1 cellular context compared by ENCODE assay signal in the genomic region with DNA sequence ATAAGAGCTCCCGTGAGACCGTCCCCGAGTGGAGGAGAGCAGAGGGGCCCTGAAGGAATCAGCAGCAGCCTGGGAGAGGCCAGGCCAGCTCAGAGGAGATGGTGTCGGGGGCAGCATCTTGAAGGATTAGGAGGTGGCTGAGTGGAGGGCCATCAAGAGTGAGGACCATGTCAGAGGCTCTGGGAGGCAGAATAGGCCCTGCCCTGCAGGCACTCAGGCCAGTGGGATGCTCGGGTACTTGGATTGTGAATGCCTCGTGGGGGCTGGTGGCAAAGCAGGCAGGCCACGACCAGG.
TF ChIP-seq lines count a peak whose summit lies in the region.

No MANE protein-coding gene starts in this region.

TF ChIP-seq in GM23338, 12 proteins besides CTCF, POLR2A, EP300 and RAD21 (continued from another document):
- TF ChIP-seq, protein P1, sequence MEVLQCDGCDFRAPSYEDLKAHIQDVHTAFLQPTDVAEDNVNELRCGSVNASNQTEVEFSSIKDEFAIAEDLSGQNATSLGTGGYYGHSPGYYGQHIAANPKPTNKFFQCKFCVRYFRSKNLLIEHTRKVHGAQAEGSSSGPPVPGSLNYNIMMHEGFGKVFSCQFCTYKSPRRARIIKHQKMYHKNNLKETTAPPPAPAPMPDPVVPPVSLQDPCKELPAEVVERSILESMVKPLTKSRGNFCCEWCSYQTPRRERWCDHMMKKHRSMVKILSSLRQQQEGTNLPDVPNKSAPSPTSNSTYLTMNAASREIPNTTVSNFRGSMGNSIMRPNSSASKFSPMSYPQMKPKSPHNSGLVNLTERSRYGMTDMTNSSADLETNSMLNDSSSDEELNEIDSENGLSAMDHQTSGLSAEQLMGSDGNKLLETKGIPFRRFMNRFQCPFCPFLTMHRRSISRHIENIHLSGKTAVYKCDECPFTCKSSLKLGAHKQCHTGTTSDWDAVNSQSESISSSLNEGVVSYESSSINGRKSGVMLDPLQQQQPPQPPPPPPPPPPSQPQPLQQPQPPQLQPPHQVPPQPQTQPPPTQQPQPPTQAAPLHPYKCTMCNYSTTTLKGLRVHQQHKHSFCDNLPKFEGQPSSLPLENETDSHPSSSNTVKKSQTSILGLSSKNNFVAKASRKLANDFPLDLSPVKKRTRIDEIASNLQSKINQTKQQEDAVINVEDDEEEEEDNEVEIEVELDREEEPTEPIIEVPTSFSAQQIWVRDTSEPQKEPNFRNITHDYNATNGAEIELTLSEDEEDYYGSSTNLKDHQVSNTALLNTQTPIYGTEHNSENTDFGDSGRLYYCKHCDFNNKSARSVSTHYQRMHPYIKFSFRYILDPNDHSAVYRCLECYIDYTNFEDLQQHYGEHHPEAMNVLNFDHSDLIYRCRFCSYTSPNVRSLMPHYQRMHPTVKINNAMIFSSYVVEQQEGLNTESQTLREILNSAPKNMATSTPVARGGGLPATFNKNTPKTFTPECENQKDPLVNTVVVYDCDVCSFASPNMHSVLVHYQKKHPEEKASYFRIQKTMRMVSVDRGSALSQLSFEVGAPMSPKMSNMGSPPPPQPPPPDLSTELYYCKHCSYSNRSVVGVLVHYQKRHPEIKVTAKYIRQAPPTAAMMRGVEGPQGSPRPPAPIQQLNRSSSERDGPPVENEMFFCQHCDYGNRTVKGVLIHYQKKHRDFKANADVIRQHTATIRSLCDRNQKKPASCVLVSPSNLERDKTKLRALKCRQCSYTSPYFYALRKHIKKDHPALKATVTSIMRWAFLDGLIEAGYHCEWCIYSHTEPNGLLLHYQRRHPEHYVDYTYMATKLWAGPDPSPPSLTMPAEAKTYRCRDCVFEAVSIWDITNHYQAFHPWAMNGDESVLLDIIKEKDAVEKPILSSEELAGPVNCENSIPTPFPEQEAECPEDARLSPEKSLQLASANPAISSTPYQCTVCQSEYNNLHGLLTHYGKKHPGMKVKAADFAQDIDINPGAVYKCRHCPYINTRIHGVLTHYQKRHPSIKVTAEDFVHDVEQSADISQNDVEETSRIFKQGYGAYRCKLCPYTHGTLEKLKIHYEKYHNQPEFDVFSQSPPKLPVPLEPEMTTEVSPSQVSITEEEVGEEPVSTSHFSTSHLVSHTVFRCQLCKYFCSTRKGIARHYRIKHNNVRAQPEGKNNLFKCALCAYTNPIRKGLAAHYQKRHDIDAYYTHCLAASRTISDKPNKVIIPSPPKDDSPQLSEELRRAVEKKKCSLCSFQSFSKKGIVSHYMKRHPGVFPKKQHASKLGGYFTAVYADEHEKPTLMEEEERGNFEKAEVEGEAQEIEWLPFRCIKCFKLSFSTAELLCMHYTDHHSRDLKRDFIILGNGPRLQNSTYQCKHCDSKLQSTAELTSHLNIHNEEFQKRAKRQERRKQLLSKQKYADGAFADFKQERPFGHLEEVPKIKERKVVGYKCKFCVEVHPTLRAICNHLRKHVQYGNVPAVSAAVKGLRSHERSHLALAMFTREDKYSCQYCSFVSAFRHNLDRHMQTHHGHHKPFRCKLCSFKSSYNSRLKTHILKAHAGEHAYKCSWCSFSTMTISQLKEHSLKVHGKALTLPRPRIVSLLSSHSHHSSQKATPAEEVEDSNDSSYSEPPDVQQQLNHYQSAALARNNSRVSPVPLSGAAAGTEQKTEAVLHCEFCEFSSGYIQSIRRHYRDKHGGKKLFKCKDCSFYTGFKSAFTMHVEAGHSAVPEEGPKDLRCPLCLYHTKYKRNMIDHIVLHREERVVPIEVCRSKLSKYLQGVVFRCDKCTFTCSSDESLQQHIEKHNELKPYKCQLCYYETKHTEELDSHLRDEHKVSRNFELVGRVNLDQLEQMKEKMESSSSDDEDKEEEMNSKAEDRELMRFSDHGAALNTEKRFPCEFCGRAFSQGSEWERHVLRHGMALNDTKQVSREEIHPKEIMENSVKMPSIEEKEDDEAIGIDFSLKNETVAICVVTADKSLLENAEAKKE (CRISPR knock-in tag; IDR thresholded peaks at IDR 0.05) = no peak
- TF ChIP-seq, protein P2, sequence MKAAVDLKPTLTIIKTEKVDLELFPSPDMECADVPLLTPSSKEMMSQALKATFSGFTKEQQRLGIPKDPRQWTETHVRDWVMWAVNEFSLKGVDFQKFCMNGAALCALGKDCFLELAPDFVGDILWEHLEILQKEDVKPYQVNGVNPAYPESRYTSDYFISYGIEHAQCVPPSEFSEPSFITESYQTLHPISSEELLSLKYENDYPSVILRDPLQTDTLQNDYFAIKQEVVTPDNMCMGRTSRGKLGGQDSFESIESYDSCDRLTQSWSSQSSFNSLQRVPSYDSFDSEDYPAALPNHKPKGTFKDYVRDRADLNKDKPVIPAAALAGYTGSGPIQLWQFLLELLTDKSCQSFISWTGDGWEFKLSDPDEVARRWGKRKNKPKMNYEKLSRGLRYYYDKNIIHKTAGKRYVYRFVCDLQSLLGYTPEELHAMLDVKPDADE (IDR thresholded peaks at IDR 0.05) = no peak
- TF ChIP-seq ZNF331 (CRISPR knock-in tag; IDR thresholded peaks at IDR 0.05; ENCODE audit: low read depth) (no peak), POLR2AphosphoS5 (IDR thresholded peaks at IDR 0.05; ENCODE audit: low read depth) (no peak), NANOG (IDR thresholded peaks at IDR 0.05; ENCODE audit: borderline replicate concordance) (no peak), EZH2phosphoT487 (IDR thresholded peaks at IDR 0.05; ENCODE audit: unreplicated experiment) (no peak), JUNB (IDR thresholded peaks at IDR 0.05; ENCODE audit: unreplicated experiment) (no peak), CREB1 (CRISPR knock-in tag; IDR thresholded peaks at IDR 0.05; ENCODE audit: low read depth) (no peak), EZH2 (IDR thresholded peaks at IDR 0.05; ENCODE audit: low read depth, unreplicated experiment) (no peak)
- TF ChIP-seq, protein P3, sequence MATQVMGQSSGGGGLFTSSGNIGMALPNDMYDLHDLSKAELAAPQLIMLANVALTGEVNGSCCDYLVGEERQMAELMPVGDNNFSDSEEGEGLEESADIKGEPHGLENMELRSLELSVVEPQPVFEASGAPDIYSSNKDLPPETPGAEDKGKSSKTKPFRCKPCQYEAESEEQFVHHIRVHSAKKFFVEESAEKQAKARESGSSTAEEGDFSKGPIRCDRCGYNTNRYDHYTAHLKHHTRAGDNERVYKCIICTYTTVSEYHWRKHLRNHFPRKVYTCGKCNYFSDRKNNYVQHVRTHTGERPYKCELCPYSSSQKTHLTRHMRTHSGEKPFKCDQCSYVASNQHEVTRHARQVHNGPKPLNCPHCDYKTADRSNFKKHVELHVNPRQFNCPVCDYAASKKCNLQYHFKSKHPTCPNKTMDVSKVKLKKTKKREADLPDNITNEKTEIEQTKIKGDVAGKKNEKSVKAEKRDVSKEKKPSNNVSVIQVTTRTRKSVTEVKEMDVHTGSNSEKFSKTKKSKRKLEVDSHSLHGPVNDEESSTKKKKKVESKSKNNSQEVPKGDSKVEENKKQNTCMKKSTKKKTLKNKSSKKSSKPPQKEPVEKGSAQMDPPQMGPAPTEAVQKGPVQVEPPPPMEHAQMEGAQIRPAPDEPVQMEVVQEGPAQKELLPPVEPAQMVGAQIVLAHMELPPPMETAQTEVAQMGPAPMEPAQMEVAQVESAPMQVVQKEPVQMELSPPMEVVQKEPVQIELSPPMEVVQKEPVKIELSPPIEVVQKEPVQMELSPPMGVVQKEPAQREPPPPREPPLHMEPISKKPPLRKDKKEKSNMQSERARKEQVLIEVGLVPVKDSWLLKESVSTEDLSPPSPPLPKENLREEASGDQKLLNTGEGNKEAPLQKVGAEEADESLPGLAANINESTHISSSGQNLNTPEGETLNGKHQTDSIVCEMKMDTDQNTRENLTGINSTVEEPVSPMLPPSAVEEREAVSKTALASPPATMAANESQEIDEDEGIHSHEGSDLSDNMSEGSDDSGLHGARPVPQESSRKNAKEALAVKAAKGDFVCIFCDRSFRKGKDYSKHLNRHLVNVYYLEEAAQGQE (IDR thresholded peaks at IDR 0.05; ENCODE audit: unreplicated experiment) = no peak
